12 cellular contexts compared by ENCODE assay signal in genomic region chr1:98940680-98941079, GRCh38.
A peak's percentile ranks its signal among the peaks of the same experiment; 100 is the strongest.
DNase-seq lines count a peak whose midpoint lies in the region; ATAC-seq, FAIRE-seq and TF ChIP-seq lines count a peak whose summit lies in the region.
"Had no signal": no experiment of that assay in that cellular context is flagged by ENCODE, and none has a peak within 500 bp of the region (broad histone marks: within the 10 kb centered on the region; RNA-seq: fewer than 3 reads in every experiment).

No MANE protein-coding gene starts in this region.

- H3K4me3 Mint-ChIP-seq in astrocyte (ENCODE audit: unreplicated experiment) (no peak overlapping the region), chondrocyte (ENCODE audit: unreplicated experiment) (no peak overlapping the region)
- H3K4me3 Mint-ChIP-seq: IgD-negative memory B cell, type B pancreatic cell had no signal

- no peaks in the 10 kb centered on the region for H3K9me3 ChIP-seq in astrocyte (ENCODE audit: insufficient read depth, low read depth, low read length)

- TF ChIP-seq CTCF in astrocyte (IDR thresholded peaks at IDR 0.05; ENCODE audit: insufficient read depth, low read depth, low read length) = no peak
- no peak for TF ChIP-seq CTCF in chondrocyte (IDR thresholded peaks at IDR 0.05)

- no peak overlapping the region for H3K9ac ChIP-seq in astrocyte (ENCODE audit: low read length)

- peak overlapping the region; percentile 70 for H3K4me2 ChIP-seq in astrocyte (ENCODE audit: low read length)

- peak overlapping the region; percentile 34 for H3K27ac ChIP-seq in astrocyte (ENCODE audit: low read depth, low read length)

- no peaks in the 10 kb centered on the region for H3K36me3 Mint-ChIP-seq in astrocyte (ENCODE audit: low read depth, unreplicated experiment)
- no peaks in the 10 kb centered on the region for H3K36me3 Mint-ChIP-seq in chondrocyte (ENCODE audit: low read depth)
- H3K36me3 Mint-ChIP-seq: IgD-negative memory B cell, type B pancreatic cell had no signal

- no peak for FAIRE-seq in astrocyte (lab: Jason Lieb, UNC)
- FAIRE-seq: A204.1 had no signal

- DNase-seq in NCI-H82 (lab: John Stamatoyannopoulos, UW) = peak; percentile 13
- DNase-seq in NCI-H82 treated with DMSO at 0.1 percent for 48 hours (lab: John Stamatoyannopoulos, UW; ENCODE audit: unreplicated experiment) = no peak
- peak; percentile 37 for DNase-seq in GM04503 (ENCODE audit: low read depth)
- DNase-seq in astrocyte (ENCODE audit: low read depth) = peak; percentile 77
- DNase-seq in kidney tubule cell (ENCODE audit: low spot score) = peak; percentile 11
- no peak for DNase-seq in SW 1271 (lab: John Stamatoyannopoulos, UW)
- no peak for DNase-seq in chondrocyte (ENCODE audit: low spot score)
- DNase-seq: NCI-H2029 treated with DMSO at 0.1 percent for 48 hours had no signal

- no peak overlapping the region for H3K4me3 ChIP-seq in astrocyte (ENCODE audit: insufficient read depth, low read depth, low read length)

- H2AFZ ChIP-seq in astrocyte (ENCODE audit: low read depth, low read length) = peak overlapping the region; percentile 32

- no peaks in the 10 kb centered on the region for H4K20me1 ChIP-seq in astrocyte (ENCODE audit: insufficient read depth, low read length)

- no peaks in the 10 kb centered on the region for H3K79me2 ChIP-seq in astrocyte (ENCODE audit: insufficient read depth, low read length)

- H3K27ac Mint-ChIP-seq in astrocyte (ENCODE audit: unreplicated experiment) (peak overlapping the region; percentile 17), chondrocyte (ENCODE audit: unreplicated experiment) (no peak overlapping the region)
- H3K27ac Mint-ChIP-seq: IgD-negative memory B cell, type B pancreatic cell had no signal

- no peaks in the 10 kb centered on the region for H3K36me3 ChIP-seq in astrocyte (ENCODE audit: insufficient read depth, low read length)

- H3K9me3 Mint-ChIP-seq in astrocyte (ENCODE audit: unreplicated experiment) (no peaks in the 10 kb centered on the region), chondrocyte (ENCODE audit: low read depth) (no peaks in the 10 kb centered on the region)
- H3K9me3 Mint-ChIP-seq: IgD-negative memory B cell, type B pancreatic cell had no signal

- H3K4me1 Mint-ChIP-seq in astrocyte (ENCODE audit: low read depth, unreplicated experiment) = peaks cover 11% of the 10 kb centered on the region
- peaks cover 3% of the 10 kb centered on the region for H3K4me1 Mint-ChIP-seq in chondrocyte (ENCODE audit: low read depth)
- H3K4me1 Mint-ChIP-seq: IgD-negative memory B cell had no signal

- peaks cover 3% of the 10 kb centered on the region for H3K27me3 Mint-ChIP-seq in astrocyte (ENCODE audit: low read depth, unreplicated experiment)
- H3K27me3 Mint-ChIP-seq in chondrocyte (ENCODE audit: low read depth) = peaks cover 5% of the 10 kb centered on the region
- H3K27me3 Mint-ChIP-seq: IgD-negative memory B cell, type B pancreatic cell had no signal

- H3K27me3 ChIP-seq in astrocyte (ENCODE audit: insufficient read depth, low read length) = no peaks in the 10 kb centered on the region

- ATAC-seq in GM18517 (IDR thresholded peaks at IDR 0.05; ENCODE audit: unreplicated experiment) = no peak

- peaks cover 7% of the 10 kb centered on the region for H3K4me1 ChIP-seq in astrocyte (ENCODE audit: insufficient read depth, low read length)

Comparison
In these comparisons a context has a peak if more than half of its experiments do, and no peak if none do; other contexts are left out.
1. DNase-seq: peak in NCI-H82 (single experiment), GM04503 (single experiment), astrocyte (single experiment) and kidney tubule cell (single experiment); none in NCI-H82 treated with DMSO at 0.1 percent for 48 hours (single experiment), SW 1271 (0 of 2) and chondrocyte (single experiment).